In genomic region chr7:142185069-142185468, GRCh38 we compare ENCODE assay signal across 21 cellular contexts.
DNase-seq lines count a peak whose midpoint lies in the region; ATAC-seq and TF ChIP-seq lines count a peak whose summit lies in the region.
"Had no signal": no experiment of that assay in that cellular context is flagged by ENCODE, and none has a peak within 500 bp of the region (broad histone marks: within the 10 kb centered on the region; RNA-seq: fewer than 3 reads in every experiment).

No MANE protein-coding gene starts in this region.

- no peak for TF ChIP-seq CTCF in left lung (IDR thresholded peaks at IDR 0.05)
- no peak for TF ChIP-seq CTCF in upper lobe of right lung (IDR thresholded peaks at IDR 0.05)

- H3K27ac ChIP-seq in left lung = no peak overlapping the region
- H3K27ac ChIP-seq in upper lobe of right lung = no peak overlapping the region
- H3K27ac ChIP-seq: BLaER1 had no signal

- H3K36me3 ChIP-seq in left lung (no peaks in the 10 kb centered on the region), upper lobe of right lung (no peaks in the 10 kb centered on the region)
- H3K36me3 ChIP-seq: BE2C, BLaER1 had no signal

- ATAC-seq in left lung (peak; percentile 61), upper lobe of right lung (peak; percentile 23)
- ATAC-seq: GM12878 had no signal

- no peaks in the 10 kb centered on the region for H3K27me3 ChIP-seq in left lung
- no peaks in the 10 kb centered on the region for H3K27me3 ChIP-seq in upper lobe of right lung
- H3K27me3 ChIP-seq: BE2C, BLaER1 had no signal

- peaks cover 0 to 5% of the 10 kb centered on the region in 2 donors for H3K4me1 ChIP-seq in left lung
- peaks cover 5% of the 10 kb centered on the region for H3K4me1 ChIP-seq in upper lobe of right lung
- H3K4me1 ChIP-seq: BE2C had no signal

- H3K9me3 ChIP-seq in left lung (no peaks in the 10 kb centered on the region), upper lobe of right lung (no peaks in the 10 kb centered on the region)
- H3K9me3 ChIP-seq: BE2C, BLaER1 had no signal

- DNase-seq in NCI-H1092 (lab: John Stamatoyannopoulos, UW) (peak; percentile 12), NCI-H1092 treated with DMSO at 0.1 percent for 48 hours (lab: John Stamatoyannopoulos, UW) (no peak), left lung (no peak), upper lobe of right lung (no peak), LoVo (ENCODE audit: low spot score) (no peak)
- DNase-seq: 8988T; ACHN; BE2C; C1 segment of cervical spinal cord; CD4-positive, alpha-beta memory T cell; CD4-positive, CD25-positive, alpha-beta regulatory T cell; CD8-positive, alpha-beta memory T cell; COR-L47; DMS 273 treated with DMSO at 0.1 percent for 48 hours; DMS153; DMS53; DND-41; EL; GDM1 had no signal

- H3K4me3 ChIP-seq in left lung (no peak overlapping the region), upper lobe of right lung (no peak overlapping the region)
- H3K4me3 ChIP-seq: BLaER1, GM12878 had no signal

- intact Hi-C loops in left lung (cut with DNase I) (no loop called here), upper lobe of right lung (cut with DNase I) (no loop called here)
